ENCODE assay signal across 20 cellular contexts in genomic region chr1:25829046-25829445, GRCh38. TPM values are rescaled to one million over a fixed set of nuclear protein-coding genes. Genes with fewer than 3 reads are reported as not detected.
"Had no signal": no experiment of that assay in that cellular context is flagged by ENCODE, and none has a peak within 500 bp of the region (broad histone marks: within the 10 kb centered on the region; RNA-seq: fewer than 3 reads in every experiment).

No MANE protein-coding gene starts in this region.

- H3K4me3 ChIP-seq: coronary artery, gastrocnemius medialis, smooth muscle cell, suprapubic skin, thyroid gland, upper lobe of left lung, vagina had no signal

- H3K9me3 ChIP-seq: gastrocnemius medialis, suprapubic skin, thyroid gland, upper lobe of left lung, vagina had no signal

- H3K27me3 ChIP-seq: gastrocnemius medialis, suprapubic skin, thyroid gland, upper lobe of left lung, vagina had no signal

- H3K27ac ChIP-seq: coronary artery, gastrocnemius medialis, suprapubic skin, thyroid gland, vagina had no signal

- DNase-seq: effector CD4-positive, alpha-beta T cell; endodermal cell; gastrocnemius medialis; islet precursor cell; mammary epithelial cell; naive thymus-derived CD4-positive, alpha-beta T cell; nephron progenitor cell; posterior cingulate gyrus; stimulated activated CD4-positive, alpha-beta T cell treated with anti-CD3 and anti-CD28 coated beads, Interleukin-4, amount 100 ng/mL, for 1 hour; stimulated activated CD8-positive, alpha-beta memory T cell treated with anti-CD3 and anti-CD28 coated beads, Interleukin-4, amount 100 ng/mL, for 48 hours; stimulated activated naive CD8-positive, alpha-beta T cell treated with anti-CD3 and anti-CD28 coated beads, Interleukin-15, Interleukin-2, amounts not matched to agents 100 U/mL and 50 U/mL, for 24 hours; thyroid gland; upper lobe of left lung had no signal

- H3K4me1 ChIP-seq: thyroid gland, upper lobe of left lung, vagina had no signal

- ATAC-seq: gastrocnemius medialis; naive thymus-derived CD4-positive, alpha-beta T cell; stimulated activated effector memory CD8-positive, alpha-beta T cell treated with anti-CD3 and anti-CD28 coated beads, Interleukin-12 subunit alpha, Interleukin-12 subunit beta, amount 100 ng/mL, for 72 hours; stimulated activated naive CD8-positive, alpha-beta T cell treated with anti-CD3 and anti-CD28 coated beads, Interleukin-15, Interleukin-2, amounts not matched to agents 100 U/mL and 50 U/mL, for 24 hours had no signal

RNA-seq across cellular contexts. Expression of gene AUNIP, which starts 30.2 kb away (rescaled TPM):
- total RNA-seq: gastrocnemius medialis, mesenteric fat pad, omental fat pad, thyroid gland had no signal
- polyA plus RNA-seq: naive thymus-derived CD4-positive, alpha-beta T cell had no signal
